Comparison of ENCODE assay signal across 8 cellular contexts in the genomic region with DNA sequence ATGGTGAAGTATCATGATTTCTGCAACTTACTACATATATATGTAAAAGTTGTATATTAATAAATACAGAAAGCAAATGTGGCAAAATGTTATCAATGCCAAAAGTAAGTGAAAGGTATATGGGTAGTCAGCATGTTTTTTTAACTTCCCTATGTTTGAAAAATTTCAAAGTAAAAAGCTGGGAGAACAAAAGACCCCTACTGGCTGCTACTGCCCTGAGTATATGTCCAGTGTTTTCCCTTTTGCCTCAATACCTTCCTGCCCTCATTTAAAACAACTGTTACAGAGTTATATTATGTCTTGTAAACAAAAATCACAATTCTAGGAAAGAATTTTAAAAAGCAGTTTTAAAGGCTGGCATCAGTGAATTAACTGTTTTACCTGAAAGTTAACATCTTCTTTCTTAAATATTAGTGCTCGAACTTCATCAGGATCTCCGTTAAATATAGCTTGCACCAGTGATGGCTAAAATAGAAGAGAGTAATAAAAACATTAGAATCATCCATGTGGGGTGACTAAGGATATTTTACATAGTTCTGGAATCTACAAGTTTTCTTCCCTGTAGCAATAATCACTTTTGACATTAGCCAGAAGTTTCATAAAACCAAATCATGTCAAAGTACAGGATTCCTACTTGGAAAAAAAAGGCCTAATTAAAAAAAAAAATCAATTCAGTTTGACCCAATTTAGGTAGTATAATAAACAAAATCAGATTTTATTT. TPM values are rescaled to one million over a fixed set of nuclear protein-coding genes. Genes with fewer than 3 reads are reported as not detected.
A peak's percentile ranks its signal among the peaks of the same experiment; 100 is the strongest.
DNase-seq lines count a peak whose midpoint lies in the region; ATAC-seq and TF ChIP-seq lines count a peak whose summit lies in the region.

No MANE protein-coding gene starts in this region.

- H2AFZ ChIP-seq in PC-3 (ENCODE audit: low read length), result no peak overlapping the region

- peaks cover 13% of the 10 kb centered on the region for H3F3A ChIP-seq in PC-3 (ENCODE audit: low read length, unreplicated experiment)

- H3K4me2 ChIP-seq in PC-3 (ENCODE audit: low read length), result peak overlapping the region; percentile 90

- POLR2A ChIA-PET in PC-3 (lab: Charles Lee; ENCODE audit: unreplicated experiment), result interaction anchor here (0.6 kb wide), 1 partner anchor 162 kb away, joined by 5 read pairs; no protein-coding TSS in a partner anchor
- POLR2A ChIA-PET in Caco-2 (lab: Charles Lee), result interaction anchor here (0.6 kb wide), 1 partner anchor 71 kb away, joined by 3 read pairs; no protein-coding TSS in a partner anchor

- peaks cover 10% of the 10 kb centered on the region for H3K9me3 Mint-ChIP-seq in Caco-2 (ENCODE audit: unreplicated experiment)

- BruUV-seq in PC-3 (replicated peaks; lab: Mats Ljungman, UMichigan), result no TSS peak
- BruUV-seq in Caco-2 (replicated peaks; lab: Mats Ljungman, UMichigan), result no TSS peak

- no peaks in the 10 kb centered on the region for H3K27me3 Mint-ChIP-seq in Caco-2 (ENCODE audit: insufficient read depth, unreplicated experiment)

- peaks cover 16% of the 10 kb centered on the region for H3K4me1 Mint-ChIP-seq in Caco-2 (ENCODE audit: low read depth, unreplicated experiment)

- CTCF ChIA-PET in PC-3 (lab: Charles Lee) (interaction anchor here (0.6 kb wide), 1 partner anchor 148 kb away, joined by 3 read pairs; no protein-coding TSS in a partner anchor), Caco-2 (lab: Charles Lee) (no interaction called here)

- 47 to 89% methylated on average over 2 of the region's 2 CpGs for WGBS in sigmoid colon, 2 donors

- peak; percentile 53 for DNase-seq in G401 (ENCODE audit: low spot score)
- DNase-seq in PC-3, result no peak
- DNase-seq in effector memory CD4-positive, alpha-beta T cell, result no peak
- no peak for DNase-seq in sigmoid colon
- no peak for DNase-seq in NCI-H2227 treated with DMSO at 0.1 percent for 48 hours (lab: John Stamatoyannopoulos, UW)
- DNase-seq in posterior vena cava (ENCODE audit: low spot score), result no peak
- no peak for DNase-seq in Caco-2

- in situ Hi-C loops in G401 (cut with HindIII; ENCODE audit: low sequenced_read_pairs), result no loop called here

- H3K36me3 Mint-ChIP-seq in Caco-2 (ENCODE audit: insufficient read depth, unreplicated experiment), result peaks cover 6% of the 10 kb centered on the region

- TF ChIP-seq POLR2A in sigmoid colon (IDR thresholded peaks at IDR 0.05), result no peak

- H3K27ac ChIP-seq in PC-3 (ENCODE audit: low read length) (peak overlapping the region; percentile 94), sigmoid colon (peak overlapping the region; percentile 83 to 93 (median 88))
- peak overlapping the region; percentile 79 for H3K27ac ChIP-seq in effector memory CD4-positive, alpha-beta T cell (ENCODE audit: insufficient read depth, low read length, poor library complexity, severe bottlenecking)

- H3K4me3 ChIP-seq in PC-3 (ENCODE audit: low read length), result peak overlapping the region; percentile 68
- no peak overlapping the region for H3K4me3 ChIP-seq in effector memory CD4-positive, alpha-beta T cell (ENCODE audit: insufficient read depth, low read depth, low read length, poor library complexity, severe bottlenecking)
- H3K4me3 ChIP-seq in sigmoid colon, result peak overlapping the region; percentile 32 to 51 (median 40)
- H3K4me3 ChIP-seq in Caco-2 (ENCODE audit: low read depth, low read length), result no peak overlapping the region

- no peaks in the 10 kb centered on the region for H3K9me3 ChIP-seq in PC-3 (ENCODE audit: low read length)
- no peaks in the 10 kb centered on the region for H3K9me3 ChIP-seq in effector memory CD4-positive, alpha-beta T cell (ENCODE audit: control insufficient read depth, low read length)
- no peaks in the 10 kb centered on the region for H3K9me3 ChIP-seq in sigmoid colon
- no peaks in the 10 kb centered on the region for H3K9me3 ChIP-seq in Caco-2

- H3K79me2 ChIP-seq in PC-3 (ENCODE audit: low read length), result peaks cover 90% of the 10 kb centered on the region

- intact Hi-C loops in PC-3 (cut with micrococcal nuclease) (loop anchor here (5.0 kb wide), 1 partner anchor 148 kb away; no protein-coding TSS in a partner anchor), sigmoid colon (cut with DNase I) (no loop called here), posterior vena cava (cut with DNase I) (loop anchor here in 1 of 2 donors (10.0 kb wide), 1 partner anchor 160 kb away; no protein-coding TSS in a partner anchor), Caco-2 (cut with micrococcal nuclease; ENCODE audit: unreplicated experiment) (no loop called here)

- TF ChIP-seq EP300 in sigmoid colon (IDR thresholded peaks at IDR 0.05), result no peak

- H3K4me1 ChIP-seq in PC-3 (ENCODE audit: insufficient read depth, low read length) (peaks cover 54% of the 10 kb centered on the region), sigmoid colon (peaks cover 0 to 39% (median 19%) of the 10 kb centered on the region in 4 donors), Caco-2 (peaks cover 9% of the 10 kb centered on the region)
- H3K4me1 ChIP-seq in effector memory CD4-positive, alpha-beta T cell (ENCODE audit: control insufficient read depth, insufficient read depth, low read length, poor library complexity, severe bottlenecking), result peaks cover 37% of the 10 kb centered on the region

- H3K27me3 ChIP-seq in PC-3 (ENCODE audit: low read length), result no peaks in the 10 kb centered on the region
- H3K27me3 ChIP-seq in effector memory CD4-positive, alpha-beta T cell (replicated peaks; ENCODE audit: control insufficient read depth, insufficient read depth, low read length, poor library complexity, severe bottlenecking), result no peaks in the 10 kb centered on the region
- no peaks in the 10 kb centered on the region for H3K27me3 ChIP-seq in sigmoid colon
- H3K27me3 ChIP-seq in Caco-2 (replicated peaks; ENCODE audit: control insufficient read depth, insufficient read depth, low read length), result no peaks in the 10 kb centered on the region

- H4K20me1 ChIP-seq in PC-3 (ENCODE audit: low read length), result no peaks in the 10 kb centered on the region

- H3K36me3 ChIP-seq in PC-3 (ENCODE audit: low read depth, low read length) (peaks cover 21% of the 10 kb centered on the region), sigmoid colon (no peaks in the 10 kb centered on the region), Caco-2 (ENCODE audit: control insufficient read depth, insufficient read depth, low read length) (no peaks in the 10 kb centered on the region)
- H3K36me3 ChIP-seq in effector memory CD4-positive, alpha-beta T cell (ENCODE audit: control insufficient read depth, insufficient read depth, low read length), result no peaks in the 10 kb centered on the region

- TF ChIP-seq CTCF in PC-3 (conservative IDR thresholded peaks at IDR 0.05; ENCODE audit: low read depth, low read length), result no peak
- TF ChIP-seq CTCF in sigmoid colon (IDR thresholded peaks at IDR 0.05), result peak in 1 of 4 experiments; percentile 34
- no peak for TF ChIP-seq CTCF in Caco-2 (IDR thresholded peaks at IDR 0.05; ENCODE audit: insufficient read depth in 1 of 2, low read depth in 1 of 2, low read length in 1 of 2, severe bottlenecking in 1 of 2, unreplicated experiment in 1 of 2)

- no peak overlapping the region for H3K27ac Mint-ChIP-seq in Caco-2 (ENCODE audit: unreplicated experiment)

- ATAC-seq in PC-3 (no peak), HG03520 (IDR thresholded peaks at IDR 0.05; ENCODE audit: unreplicated experiment) (no peak)

- peak overlapping the region; percentile 79 for H3K9ac ChIP-seq in PC-3 (ENCODE audit: low read length)

- H3K4me3 Mint-ChIP-seq in Caco-2 (ENCODE audit: unreplicated experiment), result no peak overlapping the region

- H3K9me2 ChIP-seq in PC-3 (replicated peaks; ENCODE audit: low read length), result no peaks in the 10 kb centered on the region

RNA-seq across cellular contexts. Expression of gene ANKRD28, which starts 2.8 kb away (rescaled TPM):
- total RNA-seq in G401 (2014; rRNA removed; shearing (Covaris generic)), result 40.3 and 44.4 TPM in 2 replicates
- total RNA-seq in PC-3 (2014; rRNA removed), result 52.1 and 53.0 TPM in 2 replicates
- 10 to 100 TPM; 41.5 to 64.5 (median 49.1) TPM for total RNA-seq in sigmoid colon
- 10 to 100 TPM; 13.4 to 15.6 (median 14.8) TPM for polyA plus RNA-seq in sigmoid colon
- total RNA-seq in posterior vena cava, result 10 to 100 TPM; 40.9 to 45.0 TPM
- total RNA-seq in Caco-2 (2022), result 30.7 and 37.2 TPM in 2 replicates

Comparison
In these comparisons a context has a peak if more than half of its experiments do, and no peak if none do; other contexts are left out.
1. H3K4me3 ChIP-seq: peak in PC-3 (single experiment) and sigmoid colon (4 of 4); none in effector memory CD4-positive, alpha-beta T cell (single experiment) and Caco-2 (single experiment).
2. Peak in every context shown above with its lines, with median percentiles within 50 percentile points of each other: H3K27ac ChIP-seq.